Comparison of ENCODE assay signal across 2 cellular contexts in the genomic region with DNA sequence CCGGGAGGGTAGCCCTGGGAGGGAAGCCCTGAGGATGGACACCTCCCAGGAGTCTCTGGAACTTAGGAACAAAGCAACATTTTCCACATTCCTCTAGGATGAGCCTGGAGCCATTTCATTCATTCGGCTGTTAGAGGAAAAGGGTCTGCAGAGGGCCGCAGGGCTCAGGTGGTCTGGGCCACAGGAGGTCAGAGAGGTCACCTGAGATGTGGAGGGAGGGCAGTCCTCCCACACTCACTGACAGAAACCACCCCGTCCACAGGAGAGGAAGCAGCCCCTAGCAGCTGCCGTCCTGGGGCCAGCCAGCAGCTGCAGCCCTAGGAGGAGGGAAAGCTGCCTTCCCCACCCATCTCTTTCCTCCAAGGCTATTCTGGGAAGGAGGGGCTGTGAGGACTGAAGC.
TF ChIP-seq lines count a peak whose summit lies in the region.

No MANE protein-coding gene starts in this region.

TF ChIP-seq in GM12891, 5 proteins besides CTCF, POLR2A, EP300 and RAD21:
- TF ChIP-seq TAF1 (IDR thresholded peaks at IDR 0.05; ENCODE audit: low read depth, low read length) (no peak), POLR2AphosphoS5 (IDR thresholded peaks at IDR 0.05; ENCODE audit: low read depth, low read length) (no peak), SPI1 (IDR thresholded peaks at IDR 0.05; ENCODE audit: low read depth, low read length) (peak; percentile 37; the same call in 1 of the 2 replicates), POU2F2 (IDR thresholded peaks at IDR 0.05; ENCODE audit: low read depth, low read length) (no peak), PAX5 (IDR thresholded peaks at IDR 0.05; ENCODE audit: insufficient read depth, low read length, severe bottlenecking) (no peak)

TF ChIP-seq in H1, 55 proteins besides CTCF, POLR2A, EP300 and RAD21:
- no peak for TF ChIP-seq PHF8 (conservative IDR thresholded peaks at IDR 0.05; ENCODE audit: low read depth, low read length)
- no peak for TF ChIP-seq SP4 (IDR thresholded peaks at IDR 0.05; ENCODE audit: low read length)
- TF ChIP-seq, protein P1, sequence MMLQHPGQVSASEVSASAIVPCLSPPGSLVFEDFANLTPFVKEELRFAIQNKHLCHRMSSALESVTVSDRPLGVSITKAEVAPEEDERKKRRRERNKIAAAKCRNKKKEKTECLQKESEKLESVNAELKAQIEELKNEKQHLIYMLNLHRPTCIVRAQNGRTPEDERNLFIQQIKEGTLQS (IDR thresholded peaks at IDR 0.05; ENCODE audit: insufficient read depth, low read depth, low read length), result no peak
- TF ChIP-seq TEAD4 (IDR thresholded peaks at IDR 0.05; ENCODE audit: low read depth, low read length), result no peak
- TF ChIP-seq ASH2L (IDR thresholded peaks at IDR 0.05; ENCODE audit: low read length), result no peak
- TF ChIP-seq TAF1 (IDR thresholded peaks at IDR 0.05; ENCODE audit: low read depth, low read length), result no peak
- TF ChIP-seq GTF2F1 (IDR thresholded peaks at IDR 0.05; ENCODE audit: borderline replicate concordance, low read depth, low read length), result no peak
- no peak for TF ChIP-seq RFX5 (IDR thresholded peaks at IDR 0.05; ENCODE audit: borderline replicate concordance, low read depth, low read length)
- no peak for TF ChIP-seq ZNF274 (IDR thresholded peaks at IDR 0.05; ENCODE audit: borderline replicate concordance, extremely low read depth, low read length)
- no peak for TF ChIP-seq MAFK (IDR thresholded peaks at IDR 0.05; ENCODE audit: low read depth, low read length)
- TF ChIP-seq EGR1 (IDR thresholded peaks at IDR 0.05; ENCODE audit: borderline replicate concordance, low read depth, low read length), result no peak
- no peak for TF ChIP-seq CHD1 (IDR thresholded peaks at IDR 0.05; ENCODE audit: low read depth, low read length)
- no peak for TF ChIP-seq HDAC6 (IDR thresholded peaks at IDR 0.05; ENCODE audit: low read depth, low read length)
- TF ChIP-seq TAF7 (optimal IDR thresholded peaks at IDR 0.05; ENCODE audit: borderline replicate concordance, low read depth, low read length), result no peak
- TF ChIP-seq SIN3A (conservative IDR thresholded peaks at IDR 0.05 in 1 of 2, IDR thresholded peaks at IDR 0.05 in 1 of 2; ENCODE audit: low read depth in 1 of 2, low read length in 2 of 2), result no peak
- TF ChIP-seq RBBP5 (IDR thresholded peaks at IDR 0.05; ENCODE audit: borderline replicate concordance, low read depth, low read length), result no peak
